2 cellular contexts compared by ENCODE assay signal in the genomic region with DNA sequence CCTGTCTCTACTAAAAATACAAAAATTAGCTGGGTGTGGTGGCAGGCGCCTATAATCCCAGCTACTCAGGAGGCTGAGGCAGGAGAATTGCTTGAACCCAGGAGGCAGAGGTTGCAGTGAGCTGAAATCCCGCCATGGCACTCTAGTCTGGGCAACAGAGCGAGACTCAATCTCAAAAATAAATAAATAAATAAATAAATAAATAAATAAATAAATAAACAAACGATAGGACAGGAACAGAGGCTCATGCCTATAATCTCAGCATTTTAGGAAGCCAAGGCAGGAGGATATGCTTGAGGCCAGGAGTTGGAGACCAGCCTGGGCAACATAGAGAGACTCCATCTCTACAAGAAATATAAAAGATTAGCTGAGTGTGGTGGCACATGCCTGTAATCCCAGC. TPM values are rescaled to one million over a fixed set of nuclear protein-coding genes. Genes with fewer than 3 reads are reported as not detected.
"Had no signal": no experiment of that assay in that cellular context is flagged by ENCODE, and none has a peak within 500 bp of the region (broad histone marks: within the 10 kb centered on the region; RNA-seq: fewer than 3 reads in every experiment).

No MANE protein-coding gene starts in this region.

RNA-seq across cellular contexts. Expression of gene RTP3, which starts 24.4 kb away (rescaled TPM):
- total RNA-seq: G401, GM12878 had no signal

RNA-seq across cellular contexts. Expression of gene LRRC2, which starts 43.9 kb away (rescaled TPM):
- total RNA-seq: G401, GM12878 had no signal
- polyA plus RNA-seq: GM12878 had no signal

RNA-seq across cellular contexts. Expression of gene LTF, which starts 57.5 kb away (rescaled TPM):
- total RNA-seq: G401 had no signal
